In the genomic region with DNA sequence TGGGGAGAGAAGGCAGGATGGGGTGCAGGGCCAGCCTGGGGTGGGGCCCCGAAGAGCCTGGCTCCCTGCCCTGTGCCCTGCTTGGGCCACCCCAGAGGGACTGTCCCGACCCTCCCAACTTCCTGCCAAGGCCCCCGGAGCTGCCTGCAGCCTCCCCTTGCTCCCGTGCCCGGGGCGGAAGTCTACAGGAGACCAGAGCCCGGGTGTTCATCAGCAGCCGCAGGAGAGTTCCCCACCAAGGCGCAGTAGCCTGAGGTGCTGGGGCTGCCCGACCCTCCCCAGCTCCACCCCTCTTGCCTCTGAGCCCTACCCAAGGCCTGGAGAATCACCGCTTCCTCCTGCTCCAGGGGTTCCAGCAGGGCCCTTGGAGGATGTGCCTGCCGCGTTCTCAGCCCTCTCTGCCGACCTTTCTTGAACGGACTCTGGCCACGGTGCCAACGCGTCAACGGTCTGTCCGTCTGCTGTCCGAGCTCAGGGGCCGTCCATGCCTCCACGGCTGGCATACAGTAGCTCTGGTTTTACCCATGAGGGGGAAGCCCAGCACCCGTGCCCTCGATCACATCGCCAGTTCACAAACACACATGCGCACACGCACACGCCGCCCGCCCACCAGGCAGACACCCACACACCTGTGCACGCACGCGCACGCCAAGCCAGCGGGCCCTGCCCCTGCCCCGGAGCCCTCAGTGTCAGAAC, we compare ENCODE assay signal across 9 cellular contexts. TPM values are rescaled to one million over a fixed set of nuclear protein-coding genes. Genes with fewer than 3 reads are reported as not detected.
DNase-seq lines count a peak whose midpoint lies in the region; ATAC-seq and TF ChIP-seq lines count a peak whose summit lies in the region.
"Had no signal": no experiment of that assay in that cellular context is flagged by ENCODE, and none has a peak within 500 bp of the region (broad histone marks: within the 10 kb centered on the region; RNA-seq: fewer than 3 reads in every experiment).

No MANE protein-coding gene starts in this region.

- intact Hi-C loops in right lobe of liver (cut with DNase I) (loop anchor here in 1 of 2 donors (5.0 kb wide), 1 partner anchor 41 kb away; no protein-coding TSS in a partner anchor), tibial artery (cut with DNase I; ENCODE audit: low total_unique reads) (no loop called here), OCI-LY7 (cut with micrococcal nuclease; ENCODE audit: unreplicated experiment) (no loop called here)

- peak; percentile 17 to 27 for ATAC-seq in activated T-cell treated with anti-CD3 and anti-CD28 coated beads, Interleukin-2, amount 50 U/mL, for 72 hours (replicated peaks in 1 of 2)
- ATAC-seq in right lobe of liver: peak in 1 of 4 donors; percentile 1

- no peak for TF ChIP-seq POLR2A in right lobe of liver (IDR thresholded peaks at IDR 0.05)

- no peak overlapping the region for H3K27ac ChIP-seq in right lobe of liver
- peak overlapping the region; percentile 69 to 75 for H3K27ac ChIP-seq in tibial artery
- no peak overlapping the region for H3K27ac ChIP-seq in OCI-LY7 (ENCODE audit: low read depth, low read length, poor library complexity, severe bottlenecking)

- no peak overlapping the region for H3K27ac Mint-ChIP-seq in activated T-cell treated with anti-CD3 and anti-CD28 coated beads, Interleukin-2, amount 50 U/mL, for 72 hours
- H3K27ac Mint-ChIP-seq in brain: peak overlapping the region in 4 of 5 experiments; percentile 41 to 87 (median 78)

- no peak overlapping the region for H3K4me3 Mint-ChIP-seq in activated T-cell treated with anti-CD3 and anti-CD28 coated beads, Interleukin-2, amount 50 U/mL, for 72 hours
- peak overlapping the region in 1 of 5 experiments; percentile 33 for H3K4me3 Mint-ChIP-seq in brain

- no peaks in the 10 kb centered on the region for H3K9me2 ChIP-seq in OCI-LY7 (ENCODE audit: insufficient read depth, low read length)

- no peaks in the 10 kb centered on the region for H3K27me3 ChIP-seq in right lobe of liver
- no peaks in the 10 kb centered on the region for H3K27me3 ChIP-seq in tibial artery

- DNase-seq in activated T-cell treated with anti-CD3 and anti-CD28 coated beads, Interleukin-2, amount 50 U/mL, for 72 hours: no peak
- no peak for DNase-seq in activated T-cell treated with anti-CD3 and anti-CD28 coated beads, Interleukin-2, amount 50 U/mL, for 48 hours
- peak; percentile 36 to 56 (median 52) for DNase-seq in right lobe of liver
- DNase-seq in tibial artery: peak; percentile 19 to 65
- no peak for DNase-seq in NCI-H187 treated with DMSO at 0.1 percent for 48 hours (lab: John Stamatoyannopoulos, UW)
- no peak for DNase-seq in medulla oblongata (ENCODE audit: extremely low spot score)
- DNase-seq in OCI-LY7 (ENCODE audit: low spot score): no peak
- DNase-seq: activated gamma-delta T cell treated with Interleukin-2 at 50 U/mL for 16 hours had no signal

- H3K36me3 ChIP-seq in right lobe of liver: peaks cover 0 to 29% (median 7%) of the 10 kb centered on the region in 4 donors
- H3K36me3 ChIP-seq in tibial artery: peaks cover 12 to 20% (median 16%) of the 10 kb centered on the region in 3 donors
- peaks cover 55% of the 10 kb centered on the region for H3K36me3 ChIP-seq in OCI-LY7 (ENCODE audit: insufficient read depth, low read length)

- H3K4me1 Mint-ChIP-seq in activated T-cell treated with anti-CD3 and anti-CD28 coated beads, Interleukin-2, amount 50 U/mL, for 72 hours (ENCODE audit: low read depth): peaks cover under 1% of the 10 kb centered on the region
- peaks cover 27% of the 10 kb centered on the region for H3K4me1 Mint-ChIP-seq in brain

- TF ChIP-seq CTCF in brain (conservative IDR thresholded peaks at IDR 0.05) (no peak), right lobe of liver (IDR thresholded peaks at IDR 0.05) (no peak), tibial artery (IDR thresholded peaks at IDR 0.05) (no peak), OCI-LY7 (conservative IDR thresholded peaks at IDR 0.05; ENCODE audit: low read length) (no peak)

- H3K9me3 Mint-ChIP-seq in activated T-cell treated with anti-CD3 and anti-CD28 coated beads, Interleukin-2, amount 50 U/mL, for 72 hours: no peaks in the 10 kb centered on the region
- no peaks in the 10 kb centered on the region for H3K9me3 Mint-ChIP-seq in brain

- no TSS peak for BruUV-seq in OCI-LY7 (replicated peaks; lab: Mats Ljungman, UMichigan)

- POLR2A ChIA-PET in OCI-LY7 (lab: Charles Lee): no interaction called here

- CTCF ChIA-PET in OCI-LY7 (lab: Charles Lee; ENCODE audit: unreplicated experiment): no interaction called here

- 100% methylated on average over 6 of the region's 37 CpGs for WGBS in right lobe of liver (ENCODE audit: insufficient coverage, low coverage, low lambda C conversion rate, missing lambda C conversion rate)

- no peaks in the 10 kb centered on the region for H3K79me2 ChIP-seq in OCI-LY7 (ENCODE audit: insufficient read depth, low read depth, low read length)

- H3K4me2 ChIP-seq in OCI-LY7 (ENCODE audit: low read length): no peak overlapping the region

- peaks cover 0 to 32% (median 9%) of the 10 kb centered on the region in 4 donors for H3K4me1 ChIP-seq in right lobe of liver
- H3K4me1 ChIP-seq in tibial artery: peaks cover 10 to 51% (median 48%) of the 10 kb centered on the region in 4 donors
- H3K4me1 ChIP-seq in OCI-LY7 (ENCODE audit: insufficient read depth, low read length, poor library complexity, severe bottlenecking): no peaks in the 10 kb centered on the region

- no peaks in the 10 kb centered on the region for H4K20me1 ChIP-seq in OCI-LY7 (ENCODE audit: insufficient read depth, low read length)

- no peak overlapping the region for H3K4me3 ChIP-seq in right lobe of liver
- H3K4me3 ChIP-seq in tibial artery: no peak overlapping the region
- H3K4me3 ChIP-seq in OCI-LY7 (ENCODE audit: low read depth, low read length, poor library complexity, severe bottlenecking): no peak overlapping the region

- no peaks in the 10 kb centered on the region for H3K27me3 Mint-ChIP-seq in activated T-cell treated with anti-CD3 and anti-CD28 coated beads, Interleukin-2, amount 50 U/mL, for 72 hours (ENCODE audit: low read depth)
- no peaks in the 10 kb centered on the region for H3K27me3 Mint-ChIP-seq in brain

- H3K9me3 ChIP-seq in right lobe of liver (no peaks in the 10 kb centered on the region), tibial artery (no peaks in the 10 kb centered on the region), OCI-LY7 (ENCODE audit: low read length) (no peaks in the 10 kb centered on the region)

- H2AFZ ChIP-seq in OCI-LY7 (ENCODE audit: low read length): no peak overlapping the region

- no peaks in the 10 kb centered on the region for H3K36me3 Mint-ChIP-seq in activated T-cell treated with anti-CD3 and anti-CD28 coated beads, Interleukin-2, amount 50 U/mL, for 72 hours (ENCODE audit: insufficient read depth in 2 of 2)
- H3K36me3 Mint-ChIP-seq in brain: peaks cover 8% of the 10 kb centered on the region

RNA-seq across cellular contexts. Expression of a gene that starts 36.0 kb away (rescaled TPM):
- total RNA-seq in activated T-cell treated with anti-CD3 and anti-CD28 coated beads, Interleukin-2, amount 50 U/mL, for 72 hours: 1 to 10 TPM; 7.0 to 8.2 TPM
- 3.1 TPM for polyA plus RNA-seq in brain (ENCODE audit: insufficient read depth, low read depth, low replicate concordance)
- total RNA-seq in right lobe of liver (100 to 1,000 TPM in 3 of 6 experiments, 10 to 100 TPM in 3; 41.9 to 138 (median 99.9) TPM), OCI-LY7 (2022) (33.3 and 35.3 TPM in 2 replicates)
- 4.7 and 8.4 TPM in 2 replicates for total RNA-seq in OCI-LY7 (2014; rRNA removed; shearing (Covaris generic))

RNA-seq across cellular contexts. Expression of a gene that starts 40.5 kb away (rescaled TPM):
- total RNA-seq in activated T-cell treated with anti-CD3 and anti-CD28 coated beads, Interleukin-2, amount 50 U/mL, for 72 hours: 100 to 1,000 TPM; 182 to 190 TPM
- 208 TPM for polyA plus RNA-seq in brain (ENCODE audit: insufficient read depth, low read depth, low replicate concordance)
- total RNA-seq in right lobe of liver (10 to 100 TPM; 74.8 to 85.5 (median 79.4) TPM), OCI-LY7 (2022) (228 and 238 TPM in 2 replicates)
- 286 and 311 TPM in 2 replicates for total RNA-seq in OCI-LY7 (2014; rRNA removed; shearing (Covaris generic))

Comparison
In these comparisons a context has a peak if more than half of its experiments do, and no peak if none do; other contexts are left out.
1. DNase-seq: peak in right lobe of liver (3 of 3) and tibial artery (2 of 2); none in activated T-cell treated with anti-CD3 and anti-CD28 coated beads, Interleukin-2, amount 50 U/mL, for 72 hours (0 of 2), activated T-cell treated with anti-CD3 and anti-CD28 coated beads, Interleukin-2, amount 50 U/mL, for 48 hours (0 of 2), NCI-H187 treated with DMSO at 0.1 percent for 48 hours (single experiment), medulla oblongata (single experiment) and OCI-LY7 (single experiment).
2. H3K27ac ChIP-seq: peak in tibial artery (2 of 2); none in right lobe of liver (0 of 3) and OCI-LY7 (single experiment).